Comparison of ENCODE assay signal across 9 cellular contexts in the genomic region with DNA sequence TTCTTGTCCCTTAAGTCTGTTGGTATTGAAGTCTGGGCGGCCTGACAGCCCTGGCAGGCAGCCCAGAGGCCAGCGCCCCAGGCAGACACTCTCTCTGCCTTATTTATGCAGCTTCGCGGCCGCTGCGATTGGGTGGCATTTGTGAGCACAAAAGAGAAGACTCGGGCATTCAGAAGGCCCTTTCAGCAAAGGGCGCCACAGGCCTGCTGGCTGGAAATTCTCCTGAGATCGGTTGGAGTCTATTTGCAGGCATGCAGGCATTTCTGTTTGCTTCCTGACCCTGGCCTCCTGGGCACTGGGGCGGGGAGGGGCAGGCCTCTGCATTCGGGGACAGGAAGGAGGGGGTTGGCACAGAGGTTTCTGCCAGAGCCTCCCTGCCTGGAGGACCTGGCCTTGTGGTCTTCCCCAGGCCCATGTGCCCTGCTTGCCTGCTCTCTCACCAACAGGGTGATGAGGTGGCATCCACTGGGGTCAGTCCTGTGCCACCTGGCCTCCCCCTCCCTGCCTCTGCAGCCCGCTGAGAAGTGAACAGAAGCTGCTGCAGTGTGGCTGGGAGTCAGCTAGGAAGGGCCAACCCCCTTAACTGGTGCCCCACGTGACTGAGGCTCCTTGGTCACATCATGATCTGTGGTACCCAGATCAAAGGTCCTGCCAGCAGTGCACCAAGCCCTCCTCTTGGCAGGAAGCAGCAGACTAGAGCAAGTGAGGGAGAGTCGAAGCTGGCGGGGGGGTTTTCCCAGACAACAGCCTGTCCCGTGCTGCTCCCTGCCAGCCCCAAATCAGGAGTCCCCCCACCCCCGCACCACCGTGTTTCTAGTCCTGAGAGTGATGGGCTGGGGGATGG. TPM values are rescaled to one million over a fixed set of nuclear protein-coding genes. Genes with fewer than 3 reads are reported as not detected.
A peak's percentile ranks its signal among the peaks of the same experiment; 100 is the strongest.
DNase-seq lines count a peak whose midpoint lies in the region; ATAC-seq, FAIRE-seq and TF ChIP-seq lines count a peak whose summit lies in the region.
"Had no signal": no experiment of that assay in that cellular context is flagged by ENCODE, and none has a peak within 500 bp of the region (broad histone marks: within the 10 kb centered on the region; RNA-seq: fewer than 3 reads in every experiment).

No MANE protein-coding gene starts in this region.

- peak; percentile 62 for ATAC-seq in GM18861 (IDR thresholded peaks at IDR 0.05; ENCODE audit: unreplicated experiment)
- ATAC-seq in HG03342 (IDR thresholded peaks at IDR 0.05; ENCODE audit: unreplicated experiment): peak; percentile 53
- ATAC-seq in activated T-cell treated with anti-CD3 and anti-CD28 coated beads, Interleukin-2, amount 50 U/mL, for 4 hours: peak; percentile 71 to 79
- peak; percentile 52 to 56 for ATAC-seq in left cardiac atrium

- no peaks in the 10 kb centered on the region for H3K9me3 ChIP-seq in OCI-LY3 (ENCODE audit: insufficient read depth, low read length)

- no peak overlapping the region for H3K9ac ChIP-seq in OCI-LY3 (ENCODE audit: low read length)

- peak overlapping the region; percentile 26 for H3K4me3 ChIP-seq in OCI-LY3 (ENCODE audit: low read length)

- H3K4me2 ChIP-seq in OCI-LY3 (ENCODE audit: low read length): peak overlapping the region; percentile 48

- H3K4me3 Mint-ChIP-seq in activated T-cell treated with anti-CD3 and anti-CD28 coated beads, Interleukin-2, amount 50 U/mL, for 4 hours: peak overlapping the region; percentile 85
- H3K4me3 Mint-ChIP-seq in nephron progenitor cell: no peak overlapping the region

- no peak overlapping the region for H3K27ac Mint-ChIP-seq in nephron progenitor cell

- no peaks in the 10 kb centered on the region for H3K9me3 Mint-ChIP-seq in activated T-cell treated with anti-CD3 and anti-CD28 coated beads, Interleukin-2, amount 50 U/mL, for 4 hours
- H3K9me3 Mint-ChIP-seq in nephron progenitor cell: peaks cover 8% of the 10 kb centered on the region

- H3K4me1 ChIP-seq in OCI-LY3 (ENCODE audit: low read length): peaks cover 16% of the 10 kb centered on the region

- peak; percentile 82 for DNase-seq in activated T-cell treated with anti-CD3 and anti-CD28 coated beads, Interleukin-2, amount 50 U/mL, for 4 hours
- DNase-seq in left cardiac atrium (peak; percentile 33), nephron progenitor cell (no peak), D721Med (ENCODE audit: insufficient read length, low spot score) (no peak)
- peak; percentile 81 for DNase-seq in stimulated activated CD4-positive, alpha-beta T cell treated with anti-CD3 and anti-CD28 coated beads, Interleukin-2, amount 100 ng/mL, for 4 hours (ENCODE audit: low read depth)

- H3K27me3 ChIP-seq in OCI-LY3 (ENCODE audit: low read depth, low read length): peaks cover 17% of the 10 kb centered on the region

- no peaks in the 10 kb centered on the region for H3K36me3 Mint-ChIP-seq in activated T-cell treated with anti-CD3 and anti-CD28 coated beads, Interleukin-2, amount 50 U/mL, for 4 hours (ENCODE audit: insufficient read depth)
- H3K36me3 Mint-ChIP-seq in nephron progenitor cell (ENCODE audit: low read depth): no peaks in the 10 kb centered on the region

- intact Hi-C loops in left cardiac atrium (cut with DNase I): no loop called here

- peak overlapping the region; percentile 23; the same call in 1 of the 2 replicates for H2AFZ ChIP-seq in OCI-LY3 (ENCODE audit: low read depth, low read length)

- H3K27me3 Mint-ChIP-seq in activated T-cell treated with anti-CD3 and anti-CD28 coated beads, Interleukin-2, amount 50 U/mL, for 4 hours (ENCODE audit: low read depth): no peaks in the 10 kb centered on the region
- peaks cover 78% of the 10 kb centered on the region for H3K27me3 Mint-ChIP-seq in nephron progenitor cell (ENCODE audit: low read depth, poor library complexity)

- no peak for TF ChIP-seq CTCF in OCI-LY3 (IDR thresholded peaks at IDR 0.05; ENCODE audit: low read depth, low read length)
- no peak for TF ChIP-seq CTCF in nephron progenitor cell (IDR thresholded peaks at IDR 0.05)
- TF ChIP-seq CTCF in D721Med (IDR thresholded peaks at IDR 0.05; ENCODE audit: insufficient read depth, missing control alignments): no peak

- no peak overlapping the region for H3K27ac ChIP-seq in OCI-LY3 (ENCODE audit: low read length)

- no peaks in the 10 kb centered on the region for H3K36me3 ChIP-seq in OCI-LY3 (replicated peaks; ENCODE audit: low read depth, low read length)

- FAIRE-seq in D721Med (lab: Jason Lieb, UNC): no peak
- FAIRE-seq: astrocyte had no signal

- H3K79me2 ChIP-seq in OCI-LY3 (ENCODE audit: low read length): no peaks in the 10 kb centered on the region

- H4K20me1 ChIP-seq in OCI-LY3 (ENCODE audit: insufficient read depth, low read length): no peaks in the 10 kb centered on the region

- peaks cover 79% of the 10 kb centered on the region for H3K4me1 Mint-ChIP-seq in activated T-cell treated with anti-CD3 and anti-CD28 coated beads, Interleukin-2, amount 50 U/mL, for 4 hours (ENCODE audit: low read depth)
- H3K4me1 Mint-ChIP-seq in nephron progenitor cell: peaks cover 54% of the 10 kb centered on the region

RNA-seq across cellular contexts. Expression of gene CCDC167, which starts 16.6 kb away (rescaled TPM):
- total RNA-seq in activated T-cell treated with anti-CD3 and anti-CD28 coated beads, Interleukin-2, amount 50 U/mL, for 4 hours: 10 to 100 TPM; 49.3 to 52.2 (median 52.2) TPM
- total RNA-seq in left cardiac atrium: 10 to 100 TPM; 19.5 to 28.7 TPM

Comparison
In these comparisons a context has a peak if more than half of its experiments do, and no peak if none do; other contexts are left out.
1. DNase-seq: peak in activated T-cell treated with anti-CD3 and anti-CD28 coated beads, Interleukin-2, amount 50 U/mL, for 4 hours (single experiment), left cardiac atrium (single experiment) and stimulated activated CD4-positive, alpha-beta T cell treated with anti-CD3 and anti-CD28 coated beads, Interleukin-2, amount 100 ng/mL, for 4 hours (single experiment); none in nephron progenitor cell (single experiment) and D721Med (single experiment).
2. Peak in every context shown above with its lines, with median percentiles within 50 percentile points of each other: ATAC-seq.